Comparison of ENCODE assay signal across 23 cellular contexts in genomic region chr5:126497506-126497905, GRCh38.
DNase-seq lines count a peak whose midpoint lies in the region; ATAC-seq and TF ChIP-seq lines count a peak whose summit lies in the region.
"Had no signal": no experiment of that assay in that cellular context is flagged by ENCODE, and none has a peak within 500 bp of the region (broad histone marks: within the 10 kb centered on the region; RNA-seq: fewer than 3 reads in every experiment).

No MANE protein-coding gene starts in this region.

- no peaks in the 10 kb centered on the region for H3K36me3 ChIP-seq in WERI-Rb-1

- in situ Hi-C loops in G401 (cut with HindIII; ENCODE audit: low sequenced_read_pairs), result no loop called here

- no peak for TF ChIP-seq CTCF in WERI-Rb-1 (IDR thresholded peaks at IDR 0.05; ENCODE audit: low read depth, low read length)
- TF ChIP-seq CTCF in nephron progenitor cell (IDR thresholded peaks at IDR 0.05), result no peak

- H3K9me3 Mint-ChIP-seq in nephron progenitor cell, result no peaks in the 10 kb centered on the region
- H3K9me3 Mint-ChIP-seq: central memory CD8-positive, alpha-beta T cell; stimulated activated naive CD8-positive, alpha-beta T cell treated with anti-CD3 and anti-CD28 coated beads, Interleukin-15, amount 100 ng/mL, for 72 hours had no signal

- DNase-seq in G401 (ENCODE audit: low spot score), result peak; percentile 76
- peak; percentile 41 for DNase-seq in WERI-Rb-1
- DNase-seq in nephron progenitor cell, result no peak
- no peak for DNase-seq in stimulated activated CD4-positive, alpha-beta T cell treated with anti-CD3 and anti-CD28 coated beads, Interleukin-4, amount 100 ng/mL, for 4 hours
- DNase-seq in left cardiac atrium, result no peak
- DNase-seq: activated CD4-positive, alpha-beta T cell treated with anti-CD3 and anti-CD28 coated beads for 36 hours; activated effector memory CD4-positive, alpha-beta T cell treated with Interleukin-2 at 50 U/mL for 16 hours; activated T-cell treated with anti-CD3 and anti-CD28 coated beads for 4 hours; Caco-2; DMS79 treated with DMSO at 0.1 percent for 48 hours; GOT3; left ventricle myocardium inferior; mesendoderm; NCI-H1092; NCI-H1694 treated with DMSO at 0.1 percent for 48 hours; NCI-H2171; NCI-H524; stimulated activated naive CD8-positive, alpha-beta T cell treated with anti-CD3 and anti-CD28 coated beads, Interleukin-15, amount 100 ng/mL, for 72 hours; tibial artery had no signal

- no peaks in the 10 kb centered on the region for H3K36me3 Mint-ChIP-seq in nephron progenitor cell (ENCODE audit: low read depth)

- H3K9me3 ChIP-seq in WERI-Rb-1 (ENCODE audit: severe bottlenecking), result no peaks in the 10 kb centered on the region
- H3K9me3 ChIP-seq: Caco-2, left ventricle myocardium inferior, tibial artery had no signal

- no peak overlapping the region for H3K4me3 Mint-ChIP-seq in nephron progenitor cell
- H3K4me3 Mint-ChIP-seq: activated CD4-positive, alpha-beta T cell treated with anti-CD3 and anti-CD28 coated beads for 36 hours; central memory CD8-positive, alpha-beta T cell; stimulated activated naive CD8-positive, alpha-beta T cell treated with anti-CD3 and anti-CD28 coated beads, Interleukin-15, amount 100 ng/mL, for 72 hours had no signal

- intact Hi-C loops in left cardiac atrium (cut with DNase I), result no loop called here

- ATAC-seq in GM21447 (IDR thresholded peaks at IDR 0.05; ENCODE audit: unreplicated experiment) (peak; percentile 68), HG03196 (IDR thresholded peaks at IDR 0.05; ENCODE audit: unreplicated experiment) (no peak), left cardiac atrium (no peak)
- ATAC-seq: activated CD4-positive, alpha-beta T cell treated with anti-CD3 and anti-CD28 coated beads for 36 hours; stimulated activated naive CD8-positive, alpha-beta T cell treated with anti-CD3 and anti-CD28 coated beads, Interleukin-15, amount 100 ng/mL, for 72 hours had no signal

- no peak overlapping the region for H3K4me3 ChIP-seq in WERI-Rb-1 (ENCODE audit: low read depth, low read length)
- H3K4me3 ChIP-seq: left ventricle myocardium inferior, tibial artery had no signal

- H3K27ac ChIP-seq in WERI-Rb-1, result no peak overlapping the region
- H3K27ac ChIP-seq: epithelial cell of prostate, left ventricle myocardium inferior, tibial artery had no signal

- H3K27me3 Mint-ChIP-seq in nephron progenitor cell (ENCODE audit: low read depth, poor library complexity), result peaks cover 11% of the 10 kb centered on the region
- H3K27me3 Mint-ChIP-seq: activated CD4-positive, alpha-beta T cell treated with anti-CD3 and anti-CD28 coated beads for 36 hours; central memory CD8-positive, alpha-beta T cell; stimulated activated naive CD8-positive, alpha-beta T cell treated with anti-CD3 and anti-CD28 coated beads, Interleukin-15, amount 100 ng/mL, for 72 hours had no signal

- no peaks in the 10 kb centered on the region for H3K27me3 ChIP-seq in WERI-Rb-1 (ENCODE audit: insufficient read depth, low read depth, severe bottlenecking)
- H3K27me3 ChIP-seq: tibial artery had no signal

- H3K4me1 Mint-ChIP-seq in nephron progenitor cell, result peaks cover 20% of the 10 kb centered on the region
- H3K4me1 Mint-ChIP-seq: central memory CD8-positive, alpha-beta T cell had no signal

- H3K27ac Mint-ChIP-seq in nephron progenitor cell, result peak overlapping the region; percentile 63
- H3K27ac Mint-ChIP-seq: activated CD4-positive, alpha-beta T cell treated with anti-CD3 and anti-CD28 coated beads for 36 hours; stimulated activated naive CD8-positive, alpha-beta T cell treated with anti-CD3 and anti-CD28 coated beads, Interleukin-15, amount 100 ng/mL, for 72 hours had no signal

Comparison
In these comparisons a context has a peak if more than half of its experiments do, and no peak if none do; other contexts are left out.
1. DNase-seq: peak in G401 (single experiment) and WERI-Rb-1 (single experiment); none in nephron progenitor cell (single experiment), stimulated activated CD4-positive, alpha-beta T cell treated with anti-CD3 and anti-CD28 coated beads, Interleukin-4, amount 100 ng/mL, for 4 hours (0 of 2) and left cardiac atrium (single experiment).